ENCODE assay signal across 8 cellular contexts in genomic region chr11:44095506-44096359, GRCh38. TPM values are rescaled to one million over a fixed set of nuclear protein-coding genes. Genes with fewer than 3 reads are reported as not detected.
DNase-seq lines count a peak whose midpoint lies in the region; ATAC-seq lines count a peak whose summit lies in the region.

Gene EXT2 (plus strand): TSS chr11:44095678. CDS start chr11:44107713, 12,035 bp downstream.

- DNase-seq in DMS53 (lab: John Stamatoyannopoulos, UW), result peak; percentile 87
- peak; percentile 11 for DNase-seq in OCI-M2 (lab: John Stamatoyannopoulos, UW; ENCODE audit: unreplicated experiment)
- peak; percentile 87 for DNase-seq in activated T-cell treated with anti-CD3 and anti-CD28 coated beads, Interleukin-2, amount 50 U/mL, for 1 hour
- DNase-seq in stimulated activated CD8-positive, alpha-beta memory T cell treated with anti-CD3 and anti-CD28 coated beads, Interleukin-7, amount 100 ng/mL, for 24 hours (ENCODE audit: low read depth), result peak; percentile 65

- H3K36me3 ChIP-seq in esophagus (ENCODE audit: control insufficient read depth in 2 of 2, insufficient read depth in 2 of 2, low read length in 1 of 2) (no peaks in the 10 kb centered on the region), muscle layer of duodenum (ENCODE audit: control insufficient read depth in 1 of 2, insufficient read depth in 2 of 2, low read length in 2 of 2) (no peaks in the 10 kb centered on the region)

- H3K9me3 ChIP-seq in esophagus (ENCODE audit: control insufficient read depth in 2 of 2, insufficient read depth in 1 of 2, low read depth in 1 of 2, low read length in 1 of 2), result no peaks in the 10 kb centered on the region
- H3K9me3 ChIP-seq in muscle layer of duodenum (ENCODE audit: control insufficient read depth in 1 of 2, low read length in 2 of 2), result no peaks in the 10 kb centered on the region

- 0 to 1% methylated on average over 48 to 83 of the region's 83 CpGs for WGBS in esophagus, 2 donors

- H3K4me1 Mint-ChIP-seq in IgD-negative memory B cell, result peaks cover 18 to 23% (median 20%) of the 10 kb centered on the region in 3 donors

- H3K27ac Mint-ChIP-seq in IgD-negative memory B cell, result peak within 1 kb of the TSS; percentile 34 to 83 (median 53)

- H3K27me3 ChIP-seq in esophagus (ENCODE audit: control insufficient read depth in 1 of 2, insufficient read depth in 2 of 2, low read length in 2 of 2) (no peaks in the 10 kb centered on the region), muscle layer of duodenum (ENCODE audit: low read depth, low read length) (no peaks in the 10 kb centered on the region)

- H3K9me3 Mint-ChIP-seq in IgD-negative memory B cell, result no peaks in the 10 kb centered on the region

- no peaks in the 10 kb centered on the region for H3K36me3 Mint-ChIP-seq in IgD-negative memory B cell

- H3K4me1 ChIP-seq in esophagus (ENCODE audit: control insufficient read depth in 2 of 2, insufficient read depth in 2 of 2, low read length in 1 of 2), result peaks cover 0 to 6% of the 10 kb centered on the region in 2 donors
- H3K4me1 ChIP-seq in muscle layer of duodenum (ENCODE audit: control insufficient read depth in 1 of 2, insufficient read depth in 2 of 2, low read length in 2 of 2), result peaks cover 0 to 8% of the 10 kb centered on the region in 2 donors

- no peaks in the 10 kb centered on the region for H3K27me3 Mint-ChIP-seq in IgD-negative memory B cell

- peak within 1 kb of the TSS; percentile 66 to 94 (median 88) for H3K4me3 Mint-ChIP-seq in IgD-negative memory B cell

- ATAC-seq in GM21529 (IDR thresholded peaks at IDR 0.05; ENCODE audit: unreplicated experiment), result peak; percentile 93

- H3K27ac ChIP-seq in esophagus (ENCODE audit: low read depth in 2 of 2, low read length in 1 of 2) (peak within 1 kb of the TSS in 1 of 2 donors; percentile 83), muscle layer of duodenum (ENCODE audit: low read length) (no peak within 1 kb of the TSS)

- H3K4me3 ChIP-seq in esophagus (ENCODE audit: low read depth in 1 of 2, low read length in 2 of 2) (peak within 1 kb of the TSS; percentile 90 to 92), muscle layer of duodenum (ENCODE audit: low read depth in 1 of 2, low read length in 2 of 2) (peak within 1 kb of the TSS; percentile 64 to 92)

RNA-seq across cellular contexts. Expression of gene EXT2, which starts in this region (rescaled TPM):
- polyA plus RNA-seq in IgD-negative memory B cell (21.9 TPM), esophagus (10 to 100 TPM; 13.5 to 16.4 TPM)

Comparison
In these comparisons a context has a peak if more than half of its experiments do, and no peak if none do; other contexts are left out.
1. DNase-seq: peak in every context shown above with its lines; median percentile 87 in DMS53; 87 in activated T-cell treated with anti-CD3 and anti-CD28 coated beads, Interleukin-2, amount 50 U/mL, for 1 hour; 65 in stimulated activated CD8-positive, alpha-beta memory T cell treated with anti-CD3 and anti-CD28 coated beads, Interleukin-7, amount 100 ng/mL, for 24 hours; 11 in OCI-M2.